Comparison of ENCODE assay signal across 13 cellular contexts in genomic region chr1:207218512-207219352, GRCh38.
DNase-seq lines count a peak whose midpoint lies in the region; ATAC-seq, FAIRE-seq and TF ChIP-seq lines count a peak whose summit lies in the region.
"Had no signal": no experiment of that assay in that cellular context is flagged by ENCODE, and none has a peak within 500 bp of the region (broad histone marks: within the 10 kb centered on the region; RNA-seq: fewer than 3 reads in every experiment).

No MANE protein-coding gene starts in this region.

- H3K9me3 ChIP-seq in K562 (replicated peaks; ENCODE audit: control insufficient read depth, insufficient read depth, low read depth, low read length): peaks cover 4% of the 10 kb centered on the region; the same call in 1 of the 2 replicates
- peaks cover 0 to 2% of the 10 kb centered on the region in 2 donors for H3K9me3 ChIP-seq in lung (ENCODE audit: control insufficient read depth in 2 of 2, insufficient read depth in 1 of 2, low read length in 1 of 2)
- H3K9me3 ChIP-seq in aorta (ENCODE audit: control insufficient read depth, low read length): no peaks in the 10 kb centered on the region
- no peaks in the 10 kb centered on the region for H3K9me3 ChIP-seq in prostate gland

- 40% methylated on average over 6 of the region's 6 CpGs for WGBS in K562 (ENCODE audit: insufficient coverage, low coverage, missing lambda C conversion rate)
- 40 to 47% methylated on average over 6 of the region's 6 CpGs for WGBS in lung, 2 donors
- WGBS in aorta, 2 donors: 32 to 35% methylated on average over 6 of the region's 6 CpGs
- WGBS in prostate gland: 50% methylated on average over 6 of the region's 6 CpGs

- no peak for TF ChIP-seq RAD21 in K562 (CRISPR knock-in tag; conservative IDR thresholded peaks at IDR 0.05 in 1 of 2, IDR thresholded peaks at IDR 0.05 in 1 of 2)

- peak overlapping the region; percentile 81 for H2AFZ ChIP-seq in K562 (ENCODE audit: low read depth, low read length)

- H3K4me3 ChIP-seq in K562 (no peak overlapping the region), lung (peak overlapping the region; percentile 20), aorta (ENCODE audit: low read length in 2 of 2) (no peak overlapping the region), prostate gland (no peak overlapping the region)

- H3K4me2 ChIP-seq in K562 (ENCODE audit: insufficient read depth, low read length): peak overlapping the region; percentile 40

- H3K4me3 Mint-ChIP-seq in activated CD4-positive, alpha-beta memory T cell treated with anti-CD3 and anti-CD28 coated beads for 36 hours: no peak overlapping the region
- H3K4me3 Mint-ChIP-seq: activated naive CD8-positive, alpha-beta T cell treated with anti-CD3 and anti-CD28 coated beads, Interleukin-2, amount 10 ng/mL, durations not matched to agents 7 days and 5 days had no signal

- H3K27me3 Mint-ChIP-seq in activated CD4-positive, alpha-beta memory T cell treated with anti-CD3 and anti-CD28 coated beads for 36 hours: peaks cover 4% of the 10 kb centered on the region

- H3K4me1 Mint-ChIP-seq in activated CD4-positive, alpha-beta memory T cell treated with anti-CD3 and anti-CD28 coated beads for 36 hours (ENCODE audit: low read depth): peaks cover 4% of the 10 kb centered on the region

- H4K20me1 ChIP-seq in K562 (replicated peaks; ENCODE audit: control insufficient read depth, insufficient read depth, low read length): no peaks in the 10 kb centered on the region

- FAIRE-seq in K562 (lab: Jason Lieb, UNC): peak; percentile 54

- TF ChIP-seq CTCF in K562 (IDR thresholded peaks at IDR 0.05 in 2 of 3, conservative IDR thresholded peaks at IDR 0.05 in 1 of 3; ENCODE audit: insufficient read depth in 2 of 3, low read depth in 1 of 3, low read length in 3 of 3): no peak
- TF ChIP-seq CTCF in lung (IDR thresholded peaks at IDR 0.05; ENCODE audit: control extremely low read depth, extremely low read depth): no peak
- TF ChIP-seq CTCF in prostate gland (IDR thresholded peaks at IDR 0.05): no peak

- CTCF ChIA-PET in K562 (lab: Yijun Ruan, JAX; ENCODE audit: low intra/inter-chr PET ratio): no interaction called here
- CTCF ChIA-PET in activated CD4-positive, alpha-beta memory T cell treated with anti-CD3 and anti-CD28 coated beads for 36 hours (lab: Charles Lee): no interaction called here

- H3K4me1 ChIP-seq in K562 (replicated peaks in 1 of 2; ENCODE audit: control insufficient read depth in 2 of 2, insufficient read depth in 2 of 2, low read length in 2 of 2) (peaks cover 6 to 40% of the 10 kb centered on the region in 2 experiments; a peak in 4 of 5 replicates), lung (ENCODE audit: control insufficient read depth in 2 of 2, insufficient read depth in 2 of 2, low read length in 2 of 2) (peaks cover 0 to 6% of the 10 kb centered on the region in 2 donors), aorta (ENCODE audit: control insufficient read depth in 1 of 2, insufficient read depth in 2 of 2, low read length in 2 of 2) (peaks cover 0 to 4% of the 10 kb centered on the region in 2 donors), prostate gland (replicated peaks) (no peaks in the 10 kb centered on the region)

- H3K79me2 ChIP-seq in K562 (ENCODE audit: control insufficient read depth, insufficient read depth, low read length): no peaks in the 10 kb centered on the region

- peaks cover 10% of the 10 kb centered on the region for H3K9me3 Mint-ChIP-seq in activated CD4-positive, alpha-beta memory T cell treated with anti-CD3 and anti-CD28 coated beads for 36 hours

- H3K27ac Mint-ChIP-seq in activated CD4-positive, alpha-beta memory T cell treated with anti-CD3 and anti-CD28 coated beads for 36 hours: no peak overlapping the region
- H3K27ac Mint-ChIP-seq: activated naive CD8-positive, alpha-beta T cell treated with anti-CD3 and anti-CD28 coated beads, Interleukin-2, amount 10 ng/mL, durations not matched to agents 7 days and 5 days had no signal

- BruUV-seq in K562 (replicated peaks; lab: Mats Ljungman, UMichigan): no TSS peak

- POLR2A ChIA-PET in K562 (lab: Yijun Ruan, JAX): interaction anchor here (1.1 kb wide), 1 partner anchor 14 kb away, joined by 3 read pairs; no protein-coding TSS in a partner anchor
- POLR2A ChIA-PET in activated CD4-positive, alpha-beta memory T cell treated with anti-CD3 and anti-CD28 coated beads for 36 hours (lab: Charles Lee): no interaction called here

- DNase-seq in DMS 273 (lab: John Stamatoyannopoulos, UW; ENCODE audit: unreplicated experiment) (peak; percentile 15), DMS 273 treated with DMSO at 0.1 percent for 48 hours (lab: John Stamatoyannopoulos, UW) (no peak), K562 (ENCODE audit: extremely low read depth in 1 of 4, low spot score in 3 of 4) (peak in 1 of 4 experiments; percentile 37), lung (ENCODE audit: low spot score) (peak; percentile 79), aorta (no peak), T1000 (lab: John Stamatoyannopoulos, UW) (no peak), prostate gland (ENCODE audit: low spot score) (no peak)
- no peak for DNase-seq in activated CD4-positive, alpha-beta memory T cell treated with anti-CD3 and anti-CD28 coated beads for 36 hours
- DNase-seq: activated naive CD8-positive, alpha-beta T cell treated with anti-CD3 and anti-CD28 coated beads, Interleukin-2, amount 10 ng/mL, durations not matched to agents 7 days and 5 days; DMS53; NCI-H1048 had no signal

- in situ Hi-C loops in K562 (cut with MboI): no loop called here

- no peak for TF ChIP-seq EP300 in K562 (IDR thresholded peaks at IDR 0.05; ENCODE audit: low read length)

- no peaks in the 10 kb centered on the region for H3K36me3 Mint-ChIP-seq in activated CD4-positive, alpha-beta memory T cell treated with anti-CD3 and anti-CD28 coated beads for 36 hours

- no peaks in the 10 kb centered on the region for H3K9me1 ChIP-seq in K562 (ENCODE audit: control insufficient read depth, insufficient read depth, low read length)

- no peak for TF ChIP-seq POLR2A in K562 (conservative IDR thresholded peaks at IDR 0.05)
- no peak for TF ChIP-seq POLR2A in prostate gland (IDR thresholded peaks at IDR 0.05)

- H3K27ac ChIP-seq in K562 (ENCODE audit: extremely low read depth, low read depth, low read length) (peak overlapping the region; percentile 3; the same call in 1 of the 3 replicates), lung (ENCODE audit: low read depth in 1 of 2, low read length in 1 of 2) (peak overlapping the region in 1 of 2 donors; percentile 77), aorta (ENCODE audit: low read depth in 1 of 2, low read length in 2 of 2) (no peak overlapping the region), prostate gland (no peak overlapping the region)
- H3K27ac ChIP-seq: 22Rv1, VCaP had no signal

- intact Hi-C loops in K562 (cut with micrococcal nuclease) (no loop called here), aorta (cut with DNase I) (no loop called here), prostate gland (cut with DNase I) (no loop called here)
- intact Hi-C loops in activated CD4-positive, alpha-beta memory T cell treated with anti-CD3 and anti-CD28 coated beads for 36 hours (cut with micrococcal nuclease): no loop called here

- no peak overlapping the region for H3K9ac ChIP-seq in K562 (ENCODE audit: insufficient read depth in 1 of 2, low read depth in 2 of 2, low read length in 2 of 2)

- no peaks in the 10 kb centered on the region for H3K36me3 ChIP-seq in K562 (ENCODE audit: control insufficient read depth, insufficient read depth, low read length)
- no peaks in the 10 kb centered on the region for H3K36me3 ChIP-seq in lung (ENCODE audit: control insufficient read depth in 2 of 2, insufficient read depth in 2 of 2, low read length in 2 of 2)
- H3K36me3 ChIP-seq in aorta (ENCODE audit: control insufficient read depth in 1 of 2, insufficient read depth in 2 of 2, low read length in 1 of 2): no peaks in the 10 kb centered on the region
- H3K36me3 ChIP-seq in prostate gland: no peaks in the 10 kb centered on the region

- H3K27me3 ChIP-seq in K562 (ENCODE audit: control insufficient read depth in 2 of 2, insufficient read depth in 2 of 2, low read length in 2 of 2) (no peaks in the 10 kb centered on the region), lung (ENCODE audit: control insufficient read depth, insufficient read depth) (no peaks in the 10 kb centered on the region), aorta (ENCODE audit: control insufficient read depth in 1 of 2, insufficient read depth in 2 of 2, low read length in 1 of 2) (no peaks in the 10 kb centered on the region), prostate gland (replicated peaks; ENCODE audit: insufficient read depth) (no peaks in the 10 kb centered on the region)

- ATAC-seq in K562 (peak; percentile 55), lung (ENCODE audit: insufficient read depth, low FRiP score) (peak; percentile 72), aorta (ENCODE audit: low FRiP score) (peak; percentile 57)

TF ChIP-seq in K562, 482 proteins besides CTCF, POLR2A, EP300 and RAD21 (continues in another document):
- no peak for TF ChIP-seq ZNF175 (CRISPR knock-in tag; IDR thresholded peaks at IDR 0.05; ENCODE audit: low read depth)
- TF ChIP-seq ZNF766 (CRISPR knock-in tag; conservative IDR thresholded peaks at IDR 0.05): no peak
- TF ChIP-seq RBFOX2 (IDR thresholded peaks at IDR 0.05; ENCODE audit: low read depth, low read length): no peak
- peak; percentile 89 for TF ChIP-seq FOSL1 (tag; conservative IDR thresholded peaks at IDR 0.05)
- TF ChIP-seq TFAP4 (CRISPR knock-in tag; IDR thresholded peaks at IDR 0.05; ENCODE audit: borderline replicate concordance): no peak
- no peak for TF ChIP-seq THRAP3 (IDR thresholded peaks at IDR 0.05; ENCODE audit: borderline replicate concordance)
- peak; percentile 60 for TF ChIP-seq NFIC (IDR thresholded peaks at IDR 0.05)

Comparison
In these comparisons a context has a peak if more than half of its experiments do, and no peak if none do; other contexts are left out.
1. DNase-seq: peak in DMS 273 (single experiment) and lung (single experiment); none in DMS 273 treated with DMSO at 0.1 percent for 48 hours (single experiment), aorta (0 of 2), activated CD4-positive, alpha-beta memory T cell treated with anti-CD3 and anti-CD28 coated beads for 36 hours (single experiment), T1000 (single experiment) and prostate gland (single experiment).
2. Peak in every context shown above with its lines, with median percentiles within 50 percentile points of each other: ATAC-seq.